11 cellular contexts compared by ENCODE assay signal in genomic region chr19:19343016-19343362, GRCh38.
"Had no signal": no experiment of that assay in that cellular context is flagged by ENCODE, and none has a peak within 500 bp of the region (broad histone marks: within the 10 kb centered on the region; RNA-seq: fewer than 3 reads in every experiment).

No MANE protein-coding gene starts in this region.

- H3K9me3 ChIP-seq: neutrophil had no signal

- H3K4me1 Mint-ChIP-seq: activated naive CD4-positive, alpha-beta T cell treated with anti-CD3 and anti-CD28 coated beads, Interleukin-2, amount 10 ng/mL, durations not matched to agents 7 days and 5 days; activated T-helper 17 cell treated with anti-CD3 and anti-CD28 coated beads, Interleukin-2, amount 50 U/mL, for 72 hours; stimulated activated naive B cell treated with anti-CD40 and anti-IgM and Interleukin-4, amounts not matched to agents 10 μg/mL and 1 μg/mL and 100 μg/mL, for 72 hours had no signal

- H3K27me3 ChIP-seq: neutrophil had no signal

- H3K27ac ChIP-seq: neutrophil, skin epidermis had no signal

- H3K27ac Mint-ChIP-seq: activated naive CD4-positive, alpha-beta T cell treated with anti-CD3 and anti-CD28 coated beads, Interleukin-2, amount 10 ng/mL, durations not matched to agents 7 days and 5 days; activated T-helper 17 cell treated with anti-CD3 and anti-CD28 coated beads, Interleukin-2, amount 50 U/mL, for 72 hours; naive B cell had no signal

- H3K9me3 Mint-ChIP-seq: activated naive CD4-positive, alpha-beta T cell treated with anti-CD3 and anti-CD28 coated beads, Interleukin-2, amount 10 ng/mL, durations not matched to agents 7 days and 5 days; activated T-helper 17 cell treated with anti-CD3 and anti-CD28 coated beads, Interleukin-2, amount 50 U/mL, for 72 hours; naive B cell; stimulated activated naive B cell treated with anti-CD40 and anti-IgM and Interleukin-4, amounts not matched to agents 10 μg/mL and 1 μg/mL and 100 μg/mL, for 72 hours had no signal

- ATAC-seq: activated CD4-positive, CD25-positive, alpha-beta regulatory T cell treated with anti-CD3 and anti-CD28 coated beads, Interleukin-2, amount 50 U/mL, for 24 hours had no signal

- H3K27me3 Mint-ChIP-seq: activated naive CD4-positive, alpha-beta T cell treated with anti-CD3 and anti-CD28 coated beads, Interleukin-2, amount 10 ng/mL, durations not matched to agents 7 days and 5 days; activated T-helper 17 cell treated with anti-CD3 and anti-CD28 coated beads, Interleukin-2, amount 50 U/mL, for 72 hours; naive B cell; stimulated activated naive B cell treated with anti-CD40 and anti-IgM and Interleukin-4, amounts not matched to agents 10 μg/mL and 1 μg/mL and 100 μg/mL, for 72 hours had no signal

- H3K4me3 ChIP-seq: lung, skin epidermis had no signal

- DNase-seq: activated CD4-positive, alpha-beta T cell treated with anti-CD3 and anti-CD28 coated beads, Interleukin-2, amount 50 U/mL, for 1 hour; activated CD8-positive, alpha-beta memory T cell treated with anti-CD3 and anti-CD28 coated beads for 24 hours; activated naive CD4-positive, alpha-beta T cell treated with anti-CD3 and anti-CD28 coated beads, Interleukin-2, amount 10 ng/mL, durations not matched to agents 7 days and 5 days; naive B cell; stimulated activated CD4-positive, alpha-beta T cell treated with anti-CD3 and anti-CD28 coated beads, Interleukin-4, amount 100 ng/mL, for 1 hour; stimulated activated naive B cell treated with anti-CD40 and anti-IgM and Interleukin-4, amounts not matched to agents 10 μg/mL and 1 μg/mL and 100 μg/mL, for 72 hours had no signal

- H3K4me3 Mint-ChIP-seq: activated naive CD4-positive, alpha-beta T cell treated with anti-CD3 and anti-CD28 coated beads, Interleukin-2, amount 10 ng/mL, durations not matched to agents 7 days and 5 days; activated T-helper 17 cell treated with anti-CD3 and anti-CD28 coated beads, Interleukin-2, amount 50 U/mL, for 72 hours; naive B cell; stimulated activated naive B cell treated with anti-CD40 and anti-IgM and Interleukin-4, amounts not matched to agents 10 μg/mL and 1 μg/mL and 100 μg/mL, for 72 hours had no signal
